In the genomic region with DNA sequence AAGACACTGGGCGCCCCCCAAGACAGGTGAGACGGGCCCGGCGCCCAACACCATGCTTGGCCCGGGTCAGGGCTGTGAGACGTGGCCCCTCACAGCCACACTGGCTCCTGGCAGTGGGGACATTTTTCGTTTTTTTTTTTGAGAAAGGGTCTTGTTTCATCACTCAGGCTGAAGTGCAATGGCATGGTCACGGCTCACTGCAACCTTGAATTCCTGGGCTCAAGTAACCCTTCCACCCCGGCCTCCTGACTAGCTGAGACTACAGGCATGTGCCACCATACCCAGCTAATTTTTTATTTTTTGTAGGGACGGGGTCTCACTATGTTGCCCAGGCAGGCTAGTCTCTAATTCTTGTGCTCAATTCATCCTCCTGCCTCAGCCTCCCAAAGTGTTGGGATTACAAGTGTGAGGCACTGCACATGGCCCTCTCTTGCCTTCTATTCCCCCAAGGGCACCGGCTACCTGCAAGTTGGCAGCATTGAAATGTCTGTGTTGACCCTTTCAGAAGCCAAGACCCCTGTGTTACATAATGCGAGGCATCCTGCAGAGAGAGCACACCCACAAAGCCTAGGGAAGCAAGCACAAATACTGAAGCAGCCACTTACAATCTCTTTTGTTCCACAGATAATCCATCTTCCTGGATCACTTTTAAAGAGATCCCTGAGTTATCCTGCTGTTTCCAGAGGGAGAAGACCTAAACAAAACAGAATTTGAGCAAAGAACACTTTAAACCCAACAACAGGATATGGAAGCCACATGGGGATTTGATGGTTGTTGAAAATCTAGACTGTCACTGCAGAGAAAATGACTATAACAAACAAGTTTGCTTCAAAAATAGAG, we compare ENCODE assay signal across 1 cellular context.
A peak's percentile ranks its signal among the peaks of the same experiment; 100 is the strongest.
TF ChIP-seq lines count a peak whose summit lies in the region.

No MANE protein-coding gene starts in this region.

TF ChIP-seq in H1, 55 proteins besides CTCF, POLR2A, EP300 and RAD21:
- TF ChIP-seq BACH1 (IDR thresholded peaks at IDR 0.05; ENCODE audit: low read length), result no peak
- no peak for TF ChIP-seq GTF2F1 (IDR thresholded peaks at IDR 0.05; ENCODE audit: borderline replicate concordance, low read depth, low read length)
- no peak for TF ChIP-seq E2F6 (IDR thresholded peaks at IDR 0.05)
- TF ChIP-seq KDM1A (IDR thresholded peaks at IDR 0.05; ENCODE audit: borderline replicate concordance, low read length), result peak; percentile 76; the same call in 1 of the 2 replicates
